ENCODE assay signal across 21 cellular contexts in the genomic region with DNA sequence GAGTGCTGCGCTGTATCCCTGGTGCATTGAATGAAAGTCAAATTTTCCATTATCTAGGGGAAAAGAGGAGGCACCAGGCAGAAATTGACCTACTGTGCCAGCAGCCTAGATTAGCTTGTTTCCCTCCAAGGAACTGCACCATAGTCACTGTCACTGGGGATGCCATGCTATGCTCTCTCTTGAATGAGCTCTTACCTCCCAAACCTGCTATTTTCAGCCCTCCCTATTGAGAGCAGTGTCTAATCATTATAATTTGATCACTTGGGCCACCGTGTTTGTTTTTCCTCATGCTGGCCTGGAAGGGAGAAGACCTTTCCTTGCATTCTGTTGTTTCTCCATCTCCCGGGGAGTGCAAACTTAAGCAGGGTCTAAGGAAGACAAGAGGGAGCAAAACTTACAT.
"Had no signal": no experiment of that assay in that cellular context is flagged by ENCODE, and none has a peak within 500 bp of the region (broad histone marks: within the 10 kb centered on the region; RNA-seq: fewer than 3 reads in every experiment).

No MANE protein-coding gene starts in this region.

- H3K9me3 ChIP-seq: neutrophil had no signal

- H3K79me2 ChIP-seq: hepatocyte had no signal

- DNase-seq: effector CD4-positive, alpha-beta T cell; endodermal cell; erythroblast; foreskin keratinocyte; left colon; left ventricle myocardium superior; mesenchymal stem cell; midbrain; spleen; stimulated activated CD4-positive, alpha-beta T cell treated with anti-CD3 and anti-CD28 coated beads, Interleukin-15, amount 100 ng/mL, for 24 hours; stimulated activated CD4-positive, alpha-beta T cell treated with anti-CD3 and anti-CD28 coated beads, Interleukin-1b, Interleukin-23, amount 100 ng/mL, for 48 hours; stimulated activated CD4-positive, alpha-beta T cell treated with anti-CD3 and anti-CD28 coated beads, Interleukin-4, amount 100 ng/mL, for 24 hours; stimulated activated naive B cell treated with anti-CD40 and anti-IgM and Interleukin-4, amounts not matched to agents 10 μg/mL and 1 μg/mL and 100 μg/mL, for 72 hours; trophoblast cell had no signal

- H3K27ac Mint-ChIP-seq: endodermal cell; natural killer cell treated with Interleukin-12 subunit alpha and Interleukin-12 subunit beta and Interleukin-15 and Interleukin-18, amount 100 ng/mL, for 72 hours; stimulated activated naive B cell treated with anti-CD40 and anti-IgM and Interleukin-4, amounts not matched to agents 10 μg/mL and 1 μg/mL and 100 μg/mL, for 72 hours had no signal

- FAIRE-seq: endothelial cell of umbilical vein had no signal

- H3K27me3 ChIP-seq: foreskin keratinocyte, hepatocyte, neutrophil had no signal

- H3K27ac ChIP-seq: coronary artery, foreskin keratinocyte, hepatocyte, neutrophil, spleen had no signal

- H3K36me3 ChIP-seq: neutrophil, spleen had no signal

- H3K4me2 ChIP-seq: hepatocyte had no signal

- ATAC-seq: foreskin keratinocyte; left colon; left ventricle myocardium superior; natural killer cell treated with Interleukin-12 subunit alpha and Interleukin-12 subunit beta and Interleukin-15 and Interleukin-18, amount 100 ng/mL, for 72 hours; sciatic nerve; stimulated activated naive B cell treated with anti-CD40 and anti-IgM and Interleukin-4, amounts not matched to agents 10 μg/mL and 1 μg/mL and 100 μg/mL, for 72 hours had no signal

- H3K4me3 ChIP-seq: coronary artery, hepatocyte, lung, spleen had no signal

- H2AFZ ChIP-seq: hepatocyte had no signal

- H3K36me3 Mint-ChIP-seq: natural killer cell treated with Interleukin-12 subunit alpha and Interleukin-12 subunit beta and Interleukin-15 and Interleukin-18, amount 100 ng/mL, for 72 hours; stimulated activated naive B cell treated with anti-CD40 and anti-IgM and Interleukin-4, amounts not matched to agents 10 μg/mL and 1 μg/mL and 100 μg/mL, for 72 hours had no signal

- H3K4me3 Mint-ChIP-seq: endodermal cell; stimulated activated naive B cell treated with anti-CD40 and anti-IgM and Interleukin-4, amounts not matched to agents 10 μg/mL and 1 μg/mL and 100 μg/mL, for 72 hours had no signal

- H3K4me1 ChIP-seq: spleen had no signal

- H3K4me1 Mint-ChIP-seq: stimulated activated naive B cell treated with anti-CD40 and anti-IgM and Interleukin-4, amounts not matched to agents 10 μg/mL and 1 μg/mL and 100 μg/mL, for 72 hours had no signal
